In the genomic region with DNA sequence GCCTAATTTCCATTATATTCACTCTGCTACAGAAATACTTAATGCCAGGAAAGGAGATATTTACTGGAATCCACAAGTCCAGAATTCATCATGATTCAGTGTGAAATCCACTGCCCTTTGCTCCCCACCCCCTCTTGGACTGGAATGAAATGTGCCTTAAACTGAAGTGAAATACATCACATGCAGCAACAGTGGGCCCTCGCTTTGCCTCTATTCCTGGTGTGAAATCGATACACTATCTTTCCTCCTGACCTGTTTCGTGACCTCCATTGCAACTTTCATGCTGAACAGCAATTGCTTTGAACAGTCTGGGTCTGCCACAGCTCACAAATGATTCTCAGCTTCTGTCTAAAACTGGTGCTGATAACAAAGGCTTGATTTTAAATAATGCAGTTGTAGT, we compare ENCODE assay signal across 27 cellular contexts.
A peak's percentile ranks its signal among the peaks of the same experiment; 100 is the strongest.
DNase-seq lines count a peak whose midpoint lies in the region; ATAC-seq, FAIRE-seq and TF ChIP-seq lines count a peak whose summit lies in the region.
"Had no signal": no experiment of that assay in that cellular context is flagged by ENCODE, and none has a peak within 500 bp of the region (broad histone marks: within the 10 kb centered on the region; RNA-seq: fewer than 3 reads in every experiment).

No MANE protein-coding gene starts in this region.

- H3K36me3 Mint-ChIP-seq in astrocyte (ENCODE audit: low read depth, unreplicated experiment) = no peaks in the 10 kb centered on the region
- H3K36me3 Mint-ChIP-seq in nephron progenitor cell (ENCODE audit: low read depth) = peaks cover 9% of the 10 kb centered on the region
- H3K36me3 Mint-ChIP-seq: CD4-positive, alpha-beta memory T cell; IgD-negative memory B cell had no signal

- peaks cover 3% of the 10 kb centered on the region for H3K9me3 ChIP-seq in astrocyte (ENCODE audit: insufficient read depth, low read depth, low read length)
- peaks cover 0 to 11% (median 4%) of the 10 kb centered on the region in 4 donors for H3K9me3 ChIP-seq in stomach
- peaks cover 0 to 8% (median 2%) of the 10 kb centered on the region in 4 donors for H3K9me3 ChIP-seq in upper lobe of left lung
- H3K9me3 ChIP-seq: A549, Caco-2 had no signal

- H3K36me3 ChIP-seq in astrocyte (ENCODE audit: insufficient read depth, low read length) (no peaks in the 10 kb centered on the region), stomach (no peaks in the 10 kb centered on the region), upper lobe of left lung (no peaks in the 10 kb centered on the region)
- H3K36me3 ChIP-seq: BLaER1 treated with 17β-estradiol and CSF1 and Interleukin-3, amounts not matched to agents 10 nM and 100 nM had no signal

- FAIRE-seq in astrocyte (lab: Jason Lieb, UNC) = no peak
- FAIRE-seq: A549, G401.6, H1, RCC 7860 had no signal

- H3K27me3 ChIP-seq in astrocyte (ENCODE audit: insufficient read depth, low read length) = no peaks in the 10 kb centered on the region
- H3K27me3 ChIP-seq in stomach = no peaks in the 10 kb centered on the region
- H3K27me3 ChIP-seq in upper lobe of left lung = no peaks in the 10 kb centered on the region
- H3K27me3 ChIP-seq: BLaER1 treated with 17β-estradiol and CSF1 and Interleukin-3, amounts not matched to agents 10 nM and 100 nM had no signal

- no peak overlapping the region for H2AFZ ChIP-seq in astrocyte (ENCODE audit: low read depth, low read length)

- no peaks in the 10 kb centered on the region for H3K4me1 ChIP-seq in astrocyte (ENCODE audit: insufficient read depth, low read length)
- no peaks in the 10 kb centered on the region for H3K4me1 ChIP-seq in stomach
- H3K4me1 ChIP-seq in upper lobe of left lung = no peaks in the 10 kb centered on the region
- H3K4me1 ChIP-seq: A549; BLaER1 treated with 17β-estradiol and CSF1 and Interleukin-3, amounts not matched to agents 10 nM and 100 nM; Caco-2 had no signal

- H3K4me1 Mint-ChIP-seq in astrocyte (ENCODE audit: low read depth, unreplicated experiment) (no peaks in the 10 kb centered on the region), nephron progenitor cell (peaks cover 18% of the 10 kb centered on the region)
- H3K4me1 Mint-ChIP-seq: CD4-positive, alpha-beta memory T cell; IgD-negative memory B cell had no signal

- no peak overlapping the region for H3K4me2 ChIP-seq in astrocyte (ENCODE audit: low read length)
- H3K4me2 ChIP-seq: A549; BLaER1 treated with 17β-estradiol and CSF1 and Interleukin-3, amounts not matched to agents 10 nM and 100 nM; KMS-11 had no signal

- H3K9me3 Mint-ChIP-seq in astrocyte (ENCODE audit: unreplicated experiment) = peaks cover 4% of the 10 kb centered on the region
- peaks cover 28% of the 10 kb centered on the region for H3K9me3 Mint-ChIP-seq in nephron progenitor cell

- H3K79me2 ChIP-seq in astrocyte (ENCODE audit: insufficient read depth, low read length) = no peaks in the 10 kb centered on the region

- intact Hi-C loops in stomach (cut with DNase I; ENCODE audit: low total_unique reads) = no loop called here

- DNase-seq in HuH-7.5 (ENCODE audit: low spot score) (peak; percentile 8), astrocyte (ENCODE audit: low read depth) (peak; percentile 46), nephron progenitor cell (peak; percentile 23), stomach (no peak), COR-L47 (lab: John Stamatoyannopoulos, UW) (no peak), upper lobe of left lung (no peak), erythroblast (lab: John Stamatoyannopoulos, UW) (no peak)
- DNase-seq: AML-193; Caco-2; CD4-positive, alpha-beta memory T cell; NCI-H1092; NCI-H1417 treated with DMSO at 0.1 percent for 48 hours; NCI-H187; NCI-H2081 treated with DMSO at 0.1 percent for 48 hours; NCI-H2171; NCI-H524; NCI-H748 treated with DMSO at 0.1 percent for 48 hours; SIG-M5 had no signal

- no peak overlapping the region for H3K27ac ChIP-seq in astrocyte (ENCODE audit: low read depth, low read length)
- H3K27ac ChIP-seq in stomach = no peak overlapping the region
- no peak overlapping the region for H3K27ac ChIP-seq in upper lobe of left lung
- H3K27ac ChIP-seq: A549; BLaER1 treated with 17β-estradiol and CSF1 and Interleukin-3, amounts not matched to agents 10 nM and 100 nM; KMS-11; SK-N-MC had no signal

- TF ChIP-seq POLR2A in stomach (IDR thresholded peaks at IDR 0.05) = no peak
- TF ChIP-seq POLR2A in upper lobe of left lung (IDR thresholded peaks at IDR 0.05) = no peak
- no peak for TF ChIP-seq POLR2A in erythroblast (IDR thresholded peaks at IDR 0.05; ENCODE audit: low read length)

- no peaks in the 10 kb centered on the region for H3K27me3 Mint-ChIP-seq in astrocyte (ENCODE audit: low read depth, unreplicated experiment)
- H3K27me3 Mint-ChIP-seq in nephron progenitor cell (ENCODE audit: low read depth, poor library complexity) = no peaks in the 10 kb centered on the region
- H3K27me3 Mint-ChIP-seq: CD4-positive, alpha-beta memory T cell; IgD-negative memory B cell had no signal

- H3K4me3 ChIP-seq in astrocyte (ENCODE audit: insufficient read depth, low read depth, low read length) = no peak overlapping the region
- no peak overlapping the region for H3K4me3 ChIP-seq in stomach
- no peak overlapping the region for H3K4me3 ChIP-seq in upper lobe of left lung
- H3K4me3 ChIP-seq: A549; BLaER1 treated with 17β-estradiol and CSF1 and Interleukin-3, amounts not matched to agents 10 nM and 100 nM; SK-N-MC had no signal

- H3K4me3 Mint-ChIP-seq in astrocyte (ENCODE audit: unreplicated experiment) = no peak overlapping the region
- no peak overlapping the region for H3K4me3 Mint-ChIP-seq in nephron progenitor cell
- H3K4me3 Mint-ChIP-seq: CD4-positive, alpha-beta memory T cell had no signal

- no peak overlapping the region for H3K27ac Mint-ChIP-seq in astrocyte (ENCODE audit: unreplicated experiment)
- H3K27ac Mint-ChIP-seq in nephron progenitor cell = peak overlapping the region; percentile 36
- H3K27ac Mint-ChIP-seq: CD4-positive, alpha-beta memory T cell; IgD-negative memory B cell had no signal

- H4K20me1 ChIP-seq in astrocyte (ENCODE audit: insufficient read depth, low read length) = no peaks in the 10 kb centered on the region
- H4K20me1 ChIP-seq: BLaER1 treated with 17β-estradiol and CSF1 and Interleukin-3, amounts not matched to agents 10 nM and 100 nM had no signal

- ATAC-seq in upper lobe of left lung (ENCODE audit: low FRiP score in 2 of 2) = no peak
- ATAC-seq: A549, HCT116 had no signal

- 53 to 75% (median 63%) methylated on average over 3 of the region's 3 CpGs for WGBS in stomach, 5 donors
- 78 to 89% methylated on average over 3 of the region's 3 CpGs for WGBS in upper lobe of left lung, 2 donors

- TF ChIP-seq CTCF in astrocyte (IDR thresholded peaks at IDR 0.05; ENCODE audit: insufficient read depth, low read depth, low read length) = no peak
- TF ChIP-seq CTCF in nephron progenitor cell (IDR thresholded peaks at IDR 0.05) = no peak
- no peak for TF ChIP-seq CTCF in stomach (IDR thresholded peaks at IDR 0.05)
- no peak for TF ChIP-seq CTCF in upper lobe of left lung (IDR thresholded peaks at IDR 0.05)

- TF ChIP-seq EP300 in stomach (IDR thresholded peaks at IDR 0.05) (no peak), upper lobe of left lung (IDR thresholded peaks at IDR 0.05) (no peak)

- H3K9ac ChIP-seq in astrocyte (ENCODE audit: low read length) = no peak overlapping the region
- H3K9ac ChIP-seq: BLaER1 treated with 17β-estradiol and CSF1 and Interleukin-3, amounts not matched to agents 10 nM and 100 nM; KMS-11 had no signal

Comparison
In these comparisons a context has a peak if more than half of its experiments do, and no peak if none do; other contexts are left out.
1. DNase-seq: peak in HuH-7.5 (single experiment), astrocyte (single experiment) and nephron progenitor cell (single experiment); none in stomach (single experiment), COR-L47 (single experiment), upper lobe of left lung (0 of 2) and erythroblast (0 of 2).